Comparison of ENCODE assay signal across 13 cellular contexts in genomic region chr2:29015701-29016470, GRCh38. TPM values are rescaled to one million over a fixed set of nuclear protein-coding genes. Genes with fewer than 3 reads are reported as not detected.
DNase-seq lines count a peak whose midpoint lies in the region; ATAC-seq and TF ChIP-seq lines count a peak whose summit lies in the region.
"Had no signal": no experiment of that assay in that cellular context is flagged by ENCODE, and none has a peak within 500 bp of the region (broad histone marks: within the 10 kb centered on the region; RNA-seq: fewer than 3 reads in every experiment).

No MANE protein-coding gene starts in this region.

- intact Hi-C loops in CD8-positive, alpha-beta T cell (cut with DNase I, micrococcal nuclease) = loop anchor here (1.0 to 10.0 kb wide), 6 partner anchors 15 to 621 kb away; partner anchors contain the start of genes FOSL2 (in 1 of the 2), SPDYA (in 1 of the 2) and TRMT61B (in 1 of the 2)

- H3K27ac ChIP-seq in CD8-positive, alpha-beta T cell (ENCODE audit: low read depth, low read length) = peak overlapping the region; percentile 85
- H3K27ac ChIP-seq in esophagus (ENCODE audit: low read depth in 2 of 2, low read length in 1 of 2) (peak overlapping the region; percentile 43 to 51), rectal smooth muscle tissue (ENCODE audit: low read depth, low read length) (peak overlapping the region; percentile 5)
- H3K27ac ChIP-seq: tibial artery had no signal

- ATAC-seq in CD8-positive, alpha-beta T cell = no peak
- ATAC-seq in HG03457 (IDR thresholded peaks at IDR 0.05; ENCODE audit: unreplicated experiment) = no peak

- no peak for DNase-seq in CD8-positive, alpha-beta T cell
- DNase-seq in NCI-H2227 (lab: John Stamatoyannopoulos, UW; ENCODE audit: unreplicated experiment) (peak; percentile 84), HAP-1 (ENCODE audit: low spot score in 2 of 2) (no peak), cerebellar nuclear complex (lab: John Stamatoyannopoulos, UW) (no peak), NCI-H2196 treated with DMSO at 0.1 percent for 48 hours (lab: John Stamatoyannopoulos, UW; ENCODE audit: unreplicated experiment) (no peak)
- DNase-seq: HCEC 1CT, NCI-H774, tibial artery had no signal

- peaks cover 70% of the 10 kb centered on the region for H3K4me1 Mint-ChIP-seq in CD8-positive, alpha-beta T cell (ENCODE audit: low read depth)

- CTCF ChIA-PET in CD8-positive, alpha-beta T cell (lab: Charles Lee) = interaction anchor here (0.9 to 2.7 kb wide), 14 partner anchors 7 to 179 kb away, joined by 3 to 14 read pairs (median 4); no protein-coding TSS in a partner anchor

- H3K4me3 ChIP-seq in CD8-positive, alpha-beta T cell (ENCODE audit: low read depth, low read length) = peak overlapping the region; percentile 16
- H3K4me3 ChIP-seq in esophagus (ENCODE audit: low read depth in 1 of 2, low read length in 2 of 2) (no peak overlapping the region), rectal smooth muscle tissue (ENCODE audit: low read length) (no peak overlapping the region), HAP-1 (no peak overlapping the region)
- H3K4me3 ChIP-seq: tibial artery had no signal

- TF ChIP-seq CTCF in CD8-positive, alpha-beta T cell (IDR thresholded peaks at IDR 0.05) = no peak

- peak overlapping the region; percentile 99 for H3K27ac Mint-ChIP-seq in CD8-positive, alpha-beta T cell

- peaks cover 63% of the 10 kb centered on the region for H3K4me1 ChIP-seq in CD8-positive, alpha-beta T cell (ENCODE audit: insufficient read depth, low read length)
- H3K4me1 ChIP-seq in esophagus (ENCODE audit: control insufficient read depth in 2 of 2, insufficient read depth in 2 of 2, low read length in 1 of 2) (peaks cover 4 to 19% of the 10 kb centered on the region in 2 donors), rectal smooth muscle tissue (ENCODE audit: control insufficient read depth, insufficient read depth, low read length) (peaks cover 14% of the 10 kb centered on the region), HAP-1 (no peaks in the 10 kb centered on the region)

- no peak overlapping the region for H3K9ac ChIP-seq in rectal smooth muscle tissue (ENCODE audit: low read length)

- 77 to 82% methylated on average over 17 of the region's 17 CpGs for WGBS in esophagus, 2 donors

- H3K36me3 Mint-ChIP-seq in CD8-positive, alpha-beta T cell = no peaks in the 10 kb centered on the region

- POLR2A ChIA-PET in CD8-positive, alpha-beta T cell (lab: Charles Lee) = interaction anchor here (1.0 to 7.2 kb wide), 9 partner anchors 14 to 146 kb away, joined by 3 to 65 read pairs (median 5); partner anchors contain the start of genes CLIP4, TRMT61B and WDR43

- no peaks in the 10 kb centered on the region for H3K36me3 ChIP-seq in CD8-positive, alpha-beta T cell (ENCODE audit: insufficient read depth, low read length)
- H3K36me3 ChIP-seq in esophagus (ENCODE audit: control insufficient read depth in 2 of 2, insufficient read depth in 2 of 2, low read length in 1 of 2) (no peaks in the 10 kb centered on the region), rectal smooth muscle tissue (ENCODE audit: control insufficient read depth, insufficient read depth, low read length) (no peaks in the 10 kb centered on the region), HAP-1 (replicated peaks) (no peaks in the 10 kb centered on the region)
- H3K36me3 ChIP-seq: brain microvascular endothelial cell, tibial artery had no signal

- H3K27me3 ChIP-seq in CD8-positive, alpha-beta T cell (ENCODE audit: insufficient read depth, low read length) = no peaks in the 10 kb centered on the region
- H3K27me3 ChIP-seq in esophagus (ENCODE audit: control insufficient read depth in 1 of 2, insufficient read depth in 2 of 2, low read length in 2 of 2) (no peaks in the 10 kb centered on the region), rectal smooth muscle tissue (ENCODE audit: control insufficient read depth, insufficient read depth, low read length) (no peaks in the 10 kb centered on the region), HAP-1 (ENCODE audit: low read depth) (no peaks in the 10 kb centered on the region)
- H3K27me3 ChIP-seq: brain microvascular endothelial cell had no signal

- no peaks in the 10 kb centered on the region for H3K27me3 Mint-ChIP-seq in CD8-positive, alpha-beta T cell (ENCODE audit: low read depth)

- in situ Hi-C loops in HAP-1 (cut with MboI; ENCODE audit: low sequenced_read_pairs) = no loop called here

- no peaks in the 10 kb centered on the region for H3K9me3 ChIP-seq in CD8-positive, alpha-beta T cell (ENCODE audit: low read length)
- H3K9me3 ChIP-seq in esophagus (ENCODE audit: control insufficient read depth in 2 of 2, insufficient read depth in 1 of 2, low read depth in 1 of 2, low read length in 1 of 2) = no peaks in the 10 kb centered on the region
- H3K9me3 ChIP-seq in HAP-1 = no peaks in the 10 kb centered on the region
- H3K9me3 ChIP-seq: tibial artery had no signal

- H3K4me3 Mint-ChIP-seq in CD8-positive, alpha-beta T cell = peak overlapping the region; percentile 75

- no peaks in the 10 kb centered on the region for H3K9me3 Mint-ChIP-seq in CD8-positive, alpha-beta T cell

RNA-seq across cellular contexts. Expression of gene TOGARAM2, which starts 34.8 kb away (rescaled TPM):
- 1 to 10 TPM; 4.6 to 4.8 TPM for total RNA-seq in CD8-positive, alpha-beta T cell
- polyA plus RNA-seq in esophagus = 1 to 10 TPM in 1 of 2 donors, under 1 TPM in 1; 0.42 to 1.8 TPM
- total RNA-seq: M059J had no signal

RNA-seq across cellular contexts. Expression of gene PCARE, which starts 58.4 kb away (rescaled TPM):
- total RNA-seq in CD8-positive, alpha-beta T cell = not detected
- under 1 TPM; 0.07 to 0.22 TPM for polyA plus RNA-seq in esophagus
- total RNA-seq: M059J had no signal

Comparison
In these comparisons a context has a peak if more than half of its experiments do, and no peak if none do; other contexts are left out.
1. H3K27ac ChIP-seq: peak in every context shown above with its lines; median percentile 85 in CD8-positive, alpha-beta T cell; 47 in esophagus; 5 in rectal smooth muscle tissue.